28 cellular contexts compared by ENCODE assay signal in the genomic region with DNA sequence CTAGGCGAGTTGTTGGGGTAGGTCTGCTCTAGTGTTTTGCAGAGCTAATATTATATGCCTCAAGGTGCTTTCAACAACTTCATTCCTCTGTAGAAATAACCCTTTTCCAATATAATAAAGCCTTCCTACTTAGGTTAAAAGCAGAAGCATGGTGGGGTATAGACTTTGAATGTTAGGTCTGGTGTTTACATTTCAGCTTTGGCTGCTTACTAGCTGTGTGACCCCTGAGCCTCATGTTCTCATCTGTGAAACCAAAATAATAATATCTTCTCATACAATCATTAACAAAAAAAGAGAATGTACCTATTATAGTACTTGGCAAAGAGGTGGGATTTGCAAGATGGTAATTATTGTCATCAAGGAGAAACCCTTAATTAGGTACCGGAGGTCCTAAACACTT.
"Had no signal": no experiment of that assay in that cellular context is flagged by ENCODE, and none has a peak within 500 bp of the region (broad histone marks: within the 10 kb centered on the region; RNA-seq: fewer than 3 reads in every experiment).

No MANE protein-coding gene starts in this region.

- H3K27me3 ChIP-seq: stomach, suprapubic skin, testis, thyroid gland, tibial artery, tibial nerve, transverse colon, upper lobe of left lung, upper lobe of right lung, uterus, vagina had no signal

- DNase-seq: stimulated activated CD4-positive, alpha-beta T cell treated with anti-CD3 and anti-CD28 coated beads, Interleukin-2, amount 100 ng/mL, for 48 hours; stimulated activated CD4-positive, alpha-beta T cell treated with anti-CD3 and anti-CD28 coated beads, Interleukin-4, amount 100 ng/mL, for 1 hour; stimulated activated CD4-positive, alpha-beta T cell treated with anti-CD3 and anti-CD28 coated beads, Interleukin-4, amount 100 ng/mL, for 24 hours; stimulated activated CD8-positive, alpha-beta memory T cell treated with anti-CD3 and anti-CD28 coated beads, Interleukin-4, amount 100 ng/mL, for 48 hours; stimulated activated naive B cell treated with anti-CD40 and anti-IgM and Interleukin-4, amounts not matched to agents 10 μg/mL and 1 μg/mL and 100 μg/mL, for 72 hours; stimulated activated naive CD4-positive, alpha-beta T cell; stimulated activated naive CD4-positive, alpha-beta T cell treated with Interleukin-2 at 50 U/mL for 16 hours; stimulated activated naive CD8-positive, alpha-beta T cell treated with anti-CD3 and anti-CD28 coated beads, Interleukin-15, amount 100 ng/mL, for 72 hours; stimulated activated naive CD8-positive, alpha-beta T cell treated with anti-CD3 and anti-CD28 coated beads, Interleukin-15, Interleukin-2, amounts not matched to agents 100 U/mL and 50 U/mL, for 24 hours; stomach; substantia nigra; testis; thyroid gland; tibial artery; transverse colon; trophoblast cell; upper lobe of left lung; upper lobe of right lung; uterus had no signal

- H3K36me3 ChIP-seq: thoracic aorta, transverse colon, upper lobe of right lung, vagina had no signal

- ATAC-seq: stimulated activated effector memory CD8-positive, alpha-beta T cell treated with anti-CD3 and anti-CD28 coated beads, Interleukin-12 subunit alpha, Interleukin-12 subunit beta, amount 100 ng/mL, for 72 hours; stimulated activated memory B cell treated with anti-CD40 and anti-IgM and Interleukin-4, amounts not matched to agents 10 μg/mL and 1 μg/mL and 100 μg/mL, for 72 hours; stimulated activated naive B cell treated with anti-CD40 and anti-IgM and Interleukin-4, amounts not matched to agents 10 μg/mL and 1 μg/mL and 100 μg/mL, for 72 hours; stimulated activated naive CD8-positive, alpha-beta T cell treated with anti-CD3 and anti-CD28 coated beads, Interleukin-15, amount 100 ng/mL, for 72 hours; stimulated activated naive CD8-positive, alpha-beta T cell treated with anti-CD3 and anti-CD28 coated beads, Interleukin-15, Interleukin-2, amounts not matched to agents 100 U/mL and 50 U/mL, for 24 hours; upper lobe of right lung had no signal

- H3K4me3 ChIP-seq: stomach, suprapubic skin, testis, thoracic aorta, thyroid gland, tibial artery, tibial nerve, transverse colon, upper lobe of left lung, upper lobe of right lung, uterus, vagina had no signal

- H3K27ac Mint-ChIP-seq: stimulated activated effector memory CD8-positive, alpha-beta T cell treated with anti-CD3 and anti-CD28 coated beads, Interleukin-12 subunit alpha, Interleukin-12 subunit beta, amount 100 ng/mL, for 72 hours; stimulated activated memory B cell treated with anti-CD40 and anti-IgM and Interleukin-4, amounts not matched to agents 10 μg/mL and 1 μg/mL and 100 μg/mL, for 72 hours; stimulated activated naive B cell treated with anti-CD40 and anti-IgM and Interleukin-4, amounts not matched to agents 10 μg/mL and 1 μg/mL and 100 μg/mL, for 72 hours; stimulated activated naive CD8-positive, alpha-beta T cell treated with anti-CD3 and anti-CD28 coated beads, Interleukin-15, amount 100 ng/mL, for 72 hours; stimulated activated naive CD8-positive, alpha-beta T cell treated with anti-CD3 and anti-CD28 coated beads, Interleukin-15, Interleukin-2, amounts not matched to agents 100 ng/mL and 50 ng/mL, for 24 hours; type B pancreatic cell had no signal

- H3K4me1 Mint-ChIP-seq: stimulated activated memory B cell treated with anti-CD40 and anti-IgM and Interleukin-4, amounts not matched to agents 10 μg/mL and 1 μg/mL and 100 μg/mL, for 72 hours; stimulated activated naive B cell treated with anti-CD40 and anti-IgM and Interleukin-4, amounts not matched to agents 10 μg/mL and 1 μg/mL and 100 μg/mL, for 72 hours had no signal

- H3K4me1 ChIP-seq: thyroid gland, upper lobe of right lung, uterus had no signal

- H3K9me3 ChIP-seq: stomach, suprapubic skin, testis, thoracic aorta, thyroid gland, tibial artery, tibial nerve, transverse colon, upper lobe of left lung, upper lobe of right lung, uterus, vagina had no signal

- H3K27me3 Mint-ChIP-seq: stimulated activated memory B cell treated with anti-CD40 and anti-IgM and Interleukin-4, amounts not matched to agents 10 μg/mL and 1 μg/mL and 100 μg/mL, for 72 hours; stimulated activated naive B cell treated with anti-CD40 and anti-IgM and Interleukin-4, amounts not matched to agents 10 μg/mL and 1 μg/mL and 100 μg/mL, for 72 hours; stimulated activated naive CD8-positive, alpha-beta T cell treated with anti-CD3 and anti-CD28 coated beads, Interleukin-15, Interleukin-2, amounts not matched to agents 100 ng/mL and 50 ng/mL, for 24 hours; type B pancreatic cell had no signal

- H3K4me3 Mint-ChIP-seq: stimulated activated effector memory CD8-positive, alpha-beta T cell treated with anti-CD3 and anti-CD28 coated beads, Interleukin-12 subunit alpha, Interleukin-12 subunit beta, amount 100 ng/mL, for 72 hours; stimulated activated memory B cell treated with anti-CD40 and anti-IgM and Interleukin-4, amounts not matched to agents 10 μg/mL and 1 μg/mL and 100 μg/mL, for 72 hours; stimulated activated naive B cell treated with anti-CD40 and anti-IgM and Interleukin-4, amounts not matched to agents 10 μg/mL and 1 μg/mL and 100 μg/mL, for 72 hours; stimulated activated naive CD8-positive, alpha-beta T cell treated with anti-CD3 and anti-CD28 coated beads, Interleukin-15, Interleukin-2, amounts not matched to agents 100 ng/mL and 50 ng/mL, for 24 hours; type B pancreatic cell had no signal

- H3K9me3 Mint-ChIP-seq: stimulated activated effector memory CD8-positive, alpha-beta T cell treated with anti-CD3 and anti-CD28 coated beads, Interleukin-12 subunit alpha, Interleukin-12 subunit beta, amount 100 ng/mL, for 72 hours; stimulated activated memory B cell treated with anti-CD40 and anti-IgM and Interleukin-4, amounts not matched to agents 10 μg/mL and 1 μg/mL and 100 μg/mL, for 72 hours; stimulated activated naive B cell treated with anti-CD40 and anti-IgM and Interleukin-4, amounts not matched to agents 10 μg/mL and 1 μg/mL and 100 μg/mL, for 72 hours; stimulated activated naive CD8-positive, alpha-beta T cell treated with anti-CD3 and anti-CD28 coated beads, Interleukin-15, amount 100 ng/mL, for 72 hours; stimulated activated naive CD8-positive, alpha-beta T cell treated with anti-CD3 and anti-CD28 coated beads, Interleukin-15, Interleukin-2, amounts not matched to agents 100 ng/mL and 50 ng/mL, for 24 hours had no signal

- H3K27ac ChIP-seq: stomach, suprapubic skin, testis, thoracic aorta, thyroid gland, tibial artery, tibial nerve, transverse colon, upper lobe of left lung, upper lobe of right lung, uterus, vagina had no signal

- FAIRE-seq: urothelium cell line had no signal
